In genomic region chrX:31225819-31226218, GRCh38 we compare ENCODE assay signal across 24 cellular contexts.
"Had no signal": no experiment of that assay in that cellular context is flagged by ENCODE, and none has a peak within 500 bp of the region (broad histone marks: within the 10 kb centered on the region; RNA-seq: fewer than 3 reads in every experiment).

No MANE protein-coding gene starts in this region.

- H3K27ac Mint-ChIP-seq: dendritic cell treated with granulocyte-macrophage colony-stimulating factor and Interleukin-4, amounts not matched to agents 40 ng/mL and 50 ng/mL, for 4 days; effector memory CD8-positive, alpha-beta T cell; endodermal cell had no signal

- H3K9me3 ChIP-seq: colonic mucosa, esophagus muscularis mucosa, esophagus squamous epithelium, gastrocnemius medialis, gastroesophageal sphincter, heart left ventricle, heart right ventricle had no signal

- H3K4me1 ChIP-seq: colonic mucosa, gastroesophageal sphincter had no signal

- H3K4me3 Mint-ChIP-seq: dendritic cell treated with granulocyte-macrophage colony-stimulating factor and Interleukin-4, amounts not matched to agents 40 ng/mL and 50 ng/mL, for 4 days; effector memory CD8-positive, alpha-beta T cell; endodermal cell had no signal

- H3K9me3 Mint-ChIP-seq: dendritic cell treated with granulocyte-macrophage colony-stimulating factor and Interleukin-4, amounts not matched to agents 40 ng/mL and 50 ng/mL, for 4 days; effector memory CD8-positive, alpha-beta T cell had no signal

- ATAC-seq: effector memory CD8-positive, alpha-beta T cell; esophagus mucosa; foreskin keratinocyte; gastrocnemius medialis; gastroesophageal sphincter; heart left ventricle; heart right ventricle had no signal

- H3K27me3 ChIP-seq: colonic mucosa, esophagus muscularis mucosa, esophagus squamous epithelium, foreskin keratinocyte, gastrocnemius medialis, gastroesophageal sphincter, heart left ventricle, heart right ventricle had no signal

- H3K36me3 ChIP-seq: colonic mucosa, esophagus muscularis mucosa, esophagus squamous epithelium, gastrocnemius medialis, gastroesophageal sphincter, heart right ventricle had no signal

- H3K4me3 ChIP-seq: colonic mucosa, coronary artery, dorsolateral prefrontal cortex, esophagus muscularis mucosa, esophagus squamous epithelium, gastrocnemius medialis, gastroesophageal sphincter, heart left ventricle, heart right ventricle had no signal

- H3K27ac ChIP-seq: colonic mucosa, coronary artery, dorsolateral prefrontal cortex, esophagus muscularis mucosa, esophagus squamous epithelium, foreskin keratinocyte, gastrocnemius medialis, gastroesophageal sphincter, heart left ventricle, heart right ventricle had no signal

- DNase-seq: colonic mucosa; cortex of kidney; dermis blood vessel endothelial cell; dorsolateral prefrontal cortex; effector CD4-positive, alpha-beta T cell; effector CD8-positive, alpha-beta T cell; effector memory CD4-positive, alpha-beta T cell; effector memory CD8-positive, alpha-beta T cell; endodermal cell; erythroblast; esophagus squamous epithelium; foreskin fibroblast; foreskin keratinocyte; foreskin melanocyte; gastrocnemius medialis; glutamatergic neuron; head of caudate nucleus; heart left ventricle; heart right ventricle had no signal

- H3K27me3 Mint-ChIP-seq: dendritic cell treated with granulocyte-macrophage colony-stimulating factor and Interleukin-4, amounts not matched to agents 40 ng/mL and 50 ng/mL, for 4 days; effector memory CD8-positive, alpha-beta T cell had no signal

- H3K4me1 Mint-ChIP-seq: endodermal cell had no signal
